In genomic region chr5:99721487-99721886, GRCh38 we compare ENCODE assay signal across 1 cellular context.
A peak's percentile ranks its signal among the peaks of the same experiment; 100 is the strongest.
TF ChIP-seq lines count a peak whose summit lies in the region.

No MANE protein-coding gene starts in this region.

TF ChIP-seq in HepG2, 621 proteins besides CTCF, POLR2A, EP300 and RAD21 (continued from another document and continues in another):
- TF ChIP-seq ZNF800 (CRISPR knock-in tag; IDR thresholded peaks at IDR 0.05) (no peak), GZF1 (CRISPR knock-in tag; IDR thresholded peaks at IDR 0.05) (no peak), HNF4A (CRISPR knock-in tag; IDR thresholded peaks at IDR 0.05) (peak; percentile 58), GMEB1 (CRISPR knock-in tag; IDR thresholded peaks at IDR 0.05; ENCODE audit: borderline replicate concordance) (no peak), ONECUT2 (CRISPR knock-in tag; IDR thresholded peaks at IDR 0.05) (peak; percentile 85), ZNF644 (CRISPR knock-in tag; IDR thresholded peaks at IDR 0.05; ENCODE audit: low read depth) (peak; percentile 78), TAF15 (IDR thresholded peaks at IDR 0.05; ENCODE audit: low read depth, low read length, poor library complexity, severe bottlenecking) (no peak), ZNF772 (CRISPR knock-in tag; IDR thresholded peaks at IDR 0.05) (no peak), SIX1 (CRISPR knock-in tag; IDR thresholded peaks at IDR 0.05; ENCODE audit: borderline replicate concordance) (peak; percentile 73; the same call in 1 of the 2 replicates), GATAD2A (CRISPR knock-in tag; IDR thresholded peaks at IDR 0.05) (peak; percentile 87), CCDC6 (CRISPR knock-in tag; IDR thresholded peaks at IDR 0.05) (no peak), SRSF9 (IDR thresholded peaks at IDR 0.05; ENCODE audit: borderline replicate concordance, insufficient read depth, low read depth, low read length, poor library complexity, severe bottlenecking) (no peak), LRRFIP1 (CRISPR knock-in tag; conservative IDR thresholded peaks at IDR 0.05) (no peak), TOPORS (CRISPR knock-in tag; IDR thresholded peaks at IDR 0.05) (no peak), GABPB1 (CRISPR knock-in tag; IDR thresholded peaks at IDR 0.05) (no peak), ZBTB3 (CRISPR knock-in tag; IDR thresholded peaks at IDR 0.05; ENCODE audit: borderline replicate concordance, low read depth) (no peak), ZNF335 (CRISPR knock-in tag; IDR thresholded peaks at IDR 0.05) (no peak), MYPOP (CRISPR knock-in tag; IDR thresholded peaks at IDR 0.05) (no peak), RARA (CRISPR knock-in tag; IDR thresholded peaks at IDR 0.05) (peak; percentile 68), MLX (CRISPR knock-in tag; IDR thresholded peaks at IDR 0.05) (peak; percentile 32; the same call in 1 of the 2 replicates), HBP1 (CRISPR knock-in tag; IDR thresholded peaks at IDR 0.05; ENCODE audit: low read depth) (no peak), ZHX1 (CRISPR knock-in tag; IDR thresholded peaks at IDR 0.05; ENCODE audit: low read depth) (no peak), SETDB1 (CRISPR knock-in tag; IDR thresholded peaks at IDR 0.05; ENCODE audit: borderline replicate concordance) (no peak), ZBTB25 (CRISPR knock-in tag; IDR thresholded peaks at IDR 0.05) (0 out of 2 replicates have a peak, but pooled peaks have one; percentile 33), SNAPC5 (CRISPR knock-in tag; IDR thresholded peaks at IDR 0.05; ENCODE audit: borderline replicate concordance) (no peak), ZMYM3 (CRISPR knock-in tag; IDR thresholded peaks at IDR 0.05) (no peak), FIP1L1 (IDR thresholded peaks at IDR 0.05; ENCODE audit: borderline replicate concordance, insufficient read depth, low read depth, low read length) (no peak), ZNF557 (CRISPR knock-in tag; IDR thresholded peaks at IDR 0.05) (no peak), SMARCE1 (IDR thresholded peaks at IDR 0.05; ENCODE audit: borderline replicate concordance) (peak; percentile 88), RBFOX2 (IDR thresholded peaks at IDR 0.05; ENCODE audit: low read depth, low read length) (no peak), TFAP4 (IDR thresholded peaks at IDR 0.05; ENCODE audit: borderline replicate concordance, low read depth) (no peak), RXRB (CRISPR knock-in tag; IDR thresholded peaks at IDR 0.05; ENCODE audit: borderline replicate concordance) (peak; percentile 74; the same call in 1 of the 2 replicates), PBX2 (CRISPR knock-in tag; IDR thresholded peaks at IDR 0.05) (no peak), MAFG (CRISPR knock-in tag; IDR thresholded peaks at IDR 0.05) (no peak), NCOA5 (CRISPR knock-in tag; IDR thresholded peaks at IDR 0.05) (no peak), ELF3 (CRISPR knock-in tag; IDR thresholded peaks at IDR 0.05) (peak; percentile 63; the same call in 1 of the 2 replicates), ZNF414 (CRISPR knock-in tag; IDR thresholded peaks at IDR 0.05) (no peak), LCORL (IDR thresholded peaks at IDR 0.05) (0 out of 2 replicates have a peak, but pooled peaks have one; percentile 52), LCORL (CRISPR knock-in tag; IDR thresholded peaks at IDR 0.05) (peak; percentile 43; the same call in 1 of the 2 replicates), ZNF350 (CRISPR knock-in tag; IDR thresholded peaks at IDR 0.05; ENCODE audit: borderline replicate concordance, low read depth) (no peak), DPF2 (CRISPR knock-in tag; IDR thresholded peaks at IDR 0.05; ENCODE audit: borderline replicate concordance, low read depth) (peak; percentile 92), KLF15 (CRISPR knock-in tag; IDR thresholded peaks at IDR 0.05; ENCODE audit: borderline replicate concordance) (no peak)
